3 cellular contexts compared by ENCODE assay signal in the genomic region with DNA sequence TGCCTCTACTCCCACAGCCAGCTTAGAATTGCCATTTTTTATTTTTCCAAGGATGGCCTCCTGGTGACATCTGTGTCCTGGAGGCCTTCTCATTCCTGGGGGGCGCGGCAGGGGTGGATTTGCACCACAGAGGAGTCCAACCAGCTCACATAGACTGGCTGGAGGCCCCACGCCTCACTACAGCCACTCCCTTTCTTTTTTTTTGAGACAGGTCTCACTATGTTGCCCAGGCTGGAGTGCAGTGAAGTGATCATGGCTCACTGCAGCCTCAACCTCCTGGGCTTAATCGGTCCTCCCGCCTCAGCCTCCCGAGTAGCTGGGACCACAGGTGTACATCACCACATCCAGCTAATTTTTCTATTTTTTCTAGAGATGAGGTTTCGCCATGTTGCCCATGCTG.
"Had no signal": no experiment of that assay in that cellular context is flagged by ENCODE, and none has a peak within 500 bp of the region (broad histone marks: within the 10 kb centered on the region; RNA-seq: fewer than 3 reads in every experiment).

No MANE protein-coding gene starts in this region.

- H3K4me3 ChIP-seq: GM12878 had no signal

- DNase-seq: GDM1, GF-D8 had no signal
